Comparison of ENCODE assay signal across 8 cellular contexts in genomic region chr1:147494998-147495580, GRCh38. TPM values are rescaled to one million over a fixed set of nuclear protein-coding genes. Genes with fewer than 3 reads are reported as not detected.
DNase-seq lines count a peak whose midpoint lies in the region; ATAC-seq and TF ChIP-seq lines count a peak whose summit lies in the region.

No MANE protein-coding gene starts in this region.

- WGBS in gastroesophageal sphincter (ENCODE audit: low coverage in 1 of 2), 2 donors = 0 to 14% methylated on average over 6 to 8 of the region's 9 CpGs

- DNase-seq in DMS53 treated with DMSO at 0.1 percent for 48 hours (lab: John Stamatoyannopoulos, UW; ENCODE audit: unreplicated experiment) (peak; percentile 76), LNCaP clone FGC (ENCODE audit: low read depth) (no peak), RWPE2 (ENCODE audit: low spot score) (no peak), pons (ENCODE audit: low spot score) (peak; percentile 81), upper lobe of right lung (peak; percentile 68)
- DNase-seq in activated effector memory CD4-positive, alpha-beta T cell treated with Interleukin-2 at 50 U/mL for 16 hours = peak; percentile 48

- no peak overlapping the region for H3K4me3 ChIP-seq in LNCaP clone FGC (ENCODE audit: low read depth, low read length)
- no peak overlapping the region for H3K4me3 ChIP-seq in RWPE2 (ENCODE audit: severe bottlenecking)
- H3K4me3 ChIP-seq in gastroesophageal sphincter = no peak overlapping the region
- H3K4me3 ChIP-seq in upper lobe of right lung = no peak overlapping the region

- H3K27ac ChIP-seq in RWPE2 (ENCODE audit: poor library complexity, severe bottlenecking) (no peak overlapping the region), gastroesophageal sphincter (no peak overlapping the region), upper lobe of right lung (no peak overlapping the region)

- peak; percentile 99 for TF ChIP-seq CTCF in LNCaP clone FGC (IDR thresholded peaks at IDR 0.05; ENCODE audit: control insufficient read depth, extremely low read depth, insufficient read depth)
- TF ChIP-seq CTCF in RWPE2 (IDR thresholded peaks at IDR 0.05; ENCODE audit: poor library complexity, severe bottlenecking) = peak; percentile 89
- TF ChIP-seq CTCF in gastroesophageal sphincter (IDR thresholded peaks at IDR 0.05) = peak; percentile 85 to 94 (median 92)
- peak; percentile 94 for TF ChIP-seq CTCF in upper lobe of right lung (IDR thresholded peaks at IDR 0.05)

- H3K4me1 ChIP-seq in RWPE2 (ENCODE audit: insufficient read depth, poor library complexity, severe bottlenecking) (no peaks in the 10 kb centered on the region), gastroesophageal sphincter (peaks cover 0 to 21% (median 0%) of the 10 kb centered on the region in 3 donors), upper lobe of right lung (no peaks in the 10 kb centered on the region)

- no peak for TF ChIP-seq EP300 in gastroesophageal sphincter (IDR thresholded peaks at IDR 0.05)

- no peak for TF ChIP-seq POLR2A in gastroesophageal sphincter (IDR thresholded peaks at IDR 0.05)

- no peaks in the 10 kb centered on the region for H3K9me3 ChIP-seq in RWPE2 (ENCODE audit: severe bottlenecking)
- no peaks in the 10 kb centered on the region for H3K9me3 ChIP-seq in gastroesophageal sphincter
- H3K9me3 ChIP-seq in upper lobe of right lung = no peaks in the 10 kb centered on the region

- peaks cover 4% of the 10 kb centered on the region for H3K27me3 ChIP-seq in RWPE2 (ENCODE audit: insufficient read depth, poor library complexity, severe bottlenecking)
- no peaks in the 10 kb centered on the region for H3K27me3 ChIP-seq in gastroesophageal sphincter
- H3K27me3 ChIP-seq in upper lobe of right lung = peaks cover 4% of the 10 kb centered on the region

- H3K36me3 ChIP-seq in RWPE2 (ENCODE audit: low read depth) (no peaks in the 10 kb centered on the region), gastroesophageal sphincter (no peaks in the 10 kb centered on the region), upper lobe of right lung (no peaks in the 10 kb centered on the region)

- ATAC-seq in GM21576 (IDR thresholded peaks at IDR 0.05; ENCODE audit: unreplicated experiment) (peak; percentile 85), RWPE2 (ENCODE audit: low read depth) (peak; percentile 93), gastroesophageal sphincter (peak; percentile 90), upper lobe of right lung (peak; percentile 94)

- intact Hi-C loops in upper lobe of right lung (cut with DNase I) = loop anchor here (5.0 kb wide), 1 partner anchor 132 kb away; no protein-coding TSS in a partner anchor

RNA-seq across cellular contexts. Expression of gene BCL9, which starts 46.2 kb away (rescaled TPM):
- total RNA-seq in gastroesophageal sphincter (10 to 100 TPM; 21.4 to 53.0 (median 30.5) TPM), upper lobe of right lung (13.7 TPM)

Comparison
In these comparisons a context has a peak if more than half of its experiments do, and no peak if none do; other contexts are left out.
1. DNase-seq: peak in DMS53 treated with DMSO at 0.1 percent for 48 hours (single experiment), activated effector memory CD4-positive, alpha-beta T cell treated with Interleukin-2 at 50 U/mL for 16 hours (single experiment), pons (single experiment) and upper lobe of right lung (single experiment); none in LNCaP clone FGC (single experiment) and RWPE2 (single experiment).
2. Peak in every context shown above with its lines, with median percentiles within 50 percentile points of each other: ATAC-seq and CTCF ChIP-seq.